ENCODE assay signal across 14 cellular contexts in genomic region chr7:24905996-24906770, GRCh38.
DNase-seq lines count a peak whose midpoint lies in the region; ATAC-seq lines count a peak whose summit lies in the region.
"Had no signal": no experiment of that assay in that cellular context is flagged by ENCODE, and none has a peak within 500 bp of the region (broad histone marks: within the 10 kb centered on the region; RNA-seq: fewer than 3 reads in every experiment).

No MANE protein-coding gene starts in this region.

- no peak overlapping the region for H3K4me3 ChIP-seq in MG63
- H3K4me3 ChIP-seq in effector memory CD4-positive, alpha-beta T cell (ENCODE audit: insufficient read depth, low read depth, low read length, poor library complexity, severe bottlenecking) = no peak overlapping the region
- H3K4me3 ChIP-seq: vagina had no signal

- DNase-seq in activated effector memory CD4-positive, alpha-beta T cell treated with anti-CD3 and anti-CD28 coated beads, Interleukin-2, amount 50 U/mL, for 16 hours = peak; percentile 71
- DNase-seq in activated effector memory CD4-positive, alpha-beta T cell treated with Interleukin-2 at 50 U/mL for 16 hours = no peak
- DNase-seq in MG63 = peak; percentile 9
- DNase-seq in amniotic epithelial cell (ENCODE audit: low read depth) = peak; percentile 37
- peak; percentile 89 for DNase-seq in renal cortical epithelial cell (ENCODE audit: low read depth)
- DNase-seq in effector memory CD4-positive, alpha-beta T cell = no peak
- DNase-seq in NCI-H1417 (lab: John Stamatoyannopoulos, UW) = no peak
- DNase-seq: amygdala; DMS 273 treated with DMSO at 0.1 percent for 48 hours; NCI-H510A; RPMI8226; stimulated activated naive CD4-positive, alpha-beta T cell treated with Interleukin-2 at 50 U/mL for 16 hours had no signal

- H3K27ac ChIP-seq in effector memory CD4-positive, alpha-beta T cell (ENCODE audit: insufficient read depth, low read length, poor library complexity, severe bottlenecking) = no peak overlapping the region
- H3K27ac ChIP-seq: vagina had no signal

- H3K27me3 ChIP-seq in MG63 = no peaks in the 10 kb centered on the region
- H3K27me3 ChIP-seq in effector memory CD4-positive, alpha-beta T cell (replicated peaks; ENCODE audit: control insufficient read depth, insufficient read depth, low read length, poor library complexity, severe bottlenecking) = no peaks in the 10 kb centered on the region
- H3K27me3 ChIP-seq: vagina had no signal

- H3K9me3 ChIP-seq in MG63 = no peaks in the 10 kb centered on the region
- H3K9me3 ChIP-seq in effector memory CD4-positive, alpha-beta T cell (ENCODE audit: control insufficient read depth, low read length) = no peaks in the 10 kb centered on the region
- H3K9me3 ChIP-seq: vagina had no signal

- peaks cover 32% of the 10 kb centered on the region for H3K4me1 ChIP-seq in effector memory CD4-positive, alpha-beta T cell (ENCODE audit: control insufficient read depth, insufficient read depth, low read length, poor library complexity, severe bottlenecking)

- H3K36me3 ChIP-seq in MG63 = 0 out of 2 replicates have a peak, but pooled peaks cover 3% of the 10 kb centered on the region
- H3K36me3 ChIP-seq in effector memory CD4-positive, alpha-beta T cell (ENCODE audit: control insufficient read depth, insufficient read depth, low read length) = no peaks in the 10 kb centered on the region
- H3K36me3 ChIP-seq: vagina had no signal

- ATAC-seq in HG02759 (IDR thresholded peaks at IDR 0.05; ENCODE audit: unreplicated experiment) = no peak

Comparison
In these comparisons a context has a peak if more than half of its experiments do, and no peak if none do; other contexts are left out.
1. DNase-seq: peak in activated effector memory CD4-positive, alpha-beta T cell treated with anti-CD3 and anti-CD28 coated beads, Interleukin-2, amount 50 U/mL, for 16 hours (single experiment), MG63 (single experiment), amniotic epithelial cell (single experiment) and renal cortical epithelial cell (single experiment); none in activated effector memory CD4-positive, alpha-beta T cell treated with Interleukin-2 at 50 U/mL for 16 hours (single experiment), effector memory CD4-positive, alpha-beta T cell (0 of 3) and NCI-H1417 (0 of 3).